Comparison of ENCODE assay signal across 7 cellular contexts in the genomic region with DNA sequence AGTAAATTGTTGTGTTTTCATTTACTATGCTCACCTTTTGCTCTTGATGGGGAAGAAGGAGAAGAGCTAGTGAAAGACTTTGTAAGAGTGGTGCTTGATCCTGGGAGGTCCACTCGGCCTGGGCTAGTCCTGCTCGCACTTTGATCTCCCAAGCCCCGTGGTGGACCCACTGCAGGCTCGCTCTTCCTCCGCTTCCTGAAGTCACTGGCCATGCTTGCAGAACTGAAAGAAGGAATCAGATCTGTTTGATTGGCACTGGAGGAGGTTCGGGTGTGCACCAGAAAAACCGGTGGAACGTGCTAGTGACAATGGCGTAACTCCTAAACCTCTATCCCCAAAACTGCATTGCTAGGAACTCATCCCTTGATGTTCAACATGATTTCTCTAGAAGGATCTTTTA.
"Had no signal": no experiment of that assay in that cellular context is flagged by ENCODE, and none has a peak within 500 bp of the region (broad histone marks: within the 10 kb centered on the region; RNA-seq: fewer than 3 reads in every experiment).

No MANE protein-coding gene starts in this region.

- H3K4me3 Mint-ChIP-seq: HFFc6 had no signal

- H3K9me3 ChIP-seq: HAP-1 had no signal

- H3K4me3 ChIP-seq: HAP-1, K562 had no signal

- H3K9me3 Mint-ChIP-seq: HFFc6 had no signal

- H3K4me1 ChIP-seq: HAP-1 had no signal

- H3K27ac Mint-ChIP-seq: HFFc6 had no signal

- H3K36me3 ChIP-seq: HAP-1 had no signal

- DNase-seq: GOT3, H7, HFFc6, IMR-90 had no signal

- ATAC-seq: HCT116, K562 had no signal
